10 cellular contexts compared by ENCODE assay signal in the genomic region with DNA sequence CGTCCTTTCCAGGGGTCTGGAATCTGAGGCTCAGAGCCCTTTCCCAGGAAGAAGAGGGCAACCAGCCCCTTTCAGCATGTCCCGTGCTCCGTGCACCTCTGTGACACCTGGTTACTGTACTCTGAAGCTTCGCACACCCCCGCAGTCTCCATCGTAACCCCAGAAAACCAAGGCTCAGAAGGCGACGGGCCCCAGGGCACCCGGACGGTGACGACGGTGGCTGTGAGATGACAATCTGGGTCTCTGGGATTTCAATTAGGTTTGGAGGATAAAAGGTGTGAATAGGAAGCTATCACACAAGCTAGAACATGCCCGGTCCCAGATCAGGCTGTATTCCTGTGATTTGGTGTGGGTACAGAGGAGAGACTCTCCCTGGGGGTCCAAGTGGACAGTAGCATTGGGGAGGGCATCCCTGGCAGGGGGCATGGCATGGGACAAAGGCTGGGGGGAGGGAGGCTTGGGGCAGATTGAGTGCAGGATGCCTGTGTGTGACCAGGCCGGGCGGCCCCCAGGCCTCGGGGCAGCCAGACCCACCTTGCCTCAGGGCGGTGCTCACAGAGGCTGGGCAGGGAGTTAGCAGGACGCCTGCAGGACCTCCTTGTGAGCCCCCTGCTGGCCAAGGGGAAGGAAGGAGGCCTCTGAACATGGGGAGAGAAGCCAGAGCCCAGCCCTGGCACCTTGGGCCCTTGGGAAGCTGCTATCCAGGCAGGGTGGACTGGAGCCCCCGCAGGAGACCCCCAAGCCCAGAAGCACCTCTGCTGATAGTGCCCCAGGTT. TPM values are rescaled to one million over a fixed set of nuclear protein-coding genes. Genes with fewer than 3 reads are reported as not detected.
DNase-seq lines count a peak whose midpoint lies in the region; ATAC-seq and TF ChIP-seq lines count a peak whose summit lies in the region.
"Had no signal": no experiment of that assay in that cellular context is flagged by ENCODE, and none has a peak within 500 bp of the region (broad histone marks: within the 10 kb centered on the region; RNA-seq: fewer than 3 reads in every experiment).

No MANE protein-coding gene starts in this region.

- no peak overlapping the region for H3K4me2 ChIP-seq in OCI-LY3 (ENCODE audit: low read length)

- intact Hi-C loops in heart right ventricle (cut with DNase I) (loop anchor here in 1 of 10 donors (10.0 kb wide), 1 partner anchor 172 kb away; no protein-coding TSS in a partner anchor), left ventricle myocardium superior (cut with micrococcal nuclease) (no loop called here)

- H3K4me1 ChIP-seq in heart right ventricle (peaks cover 0 to 10% (median 0%) of the 10 kb centered on the region in 9 donors), OCI-LY3 (ENCODE audit: low read length) (no peaks in the 10 kb centered on the region)

- no peak overlapping the region for H3K4me3 Mint-ChIP-seq in type B pancreatic cell

- H3K4me3 ChIP-seq in heart right ventricle: no peak overlapping the region
- H3K4me3 ChIP-seq in OCI-LY3 (ENCODE audit: low read length): no peak overlapping the region

- peaks cover 50% of the 10 kb centered on the region for H3K27me3 Mint-ChIP-seq in type B pancreatic cell

- peaks cover 0 to 86% (median 53%) of the 10 kb centered on the region in 7 donors for H3K27me3 ChIP-seq in heart right ventricle
- peaks cover 8% of the 10 kb centered on the region for H3K27me3 ChIP-seq in OCI-LY3 (ENCODE audit: low read depth, low read length)

- H3K9ac ChIP-seq in OCI-LY3 (ENCODE audit: low read length): no peak overlapping the region

- H3K36me3 Mint-ChIP-seq in type B pancreatic cell: no peaks in the 10 kb centered on the region

- H3K4me1 Mint-ChIP-seq in type B pancreatic cell (ENCODE audit: unreplicated experiment): peaks cover 7% of the 10 kb centered on the region

- 56 to 61% methylated on average over 19 of the region's 19 CpGs for WGBS in heart right ventricle, 2 donors

- ATAC-seq in heart right ventricle (no peak), left ventricle myocardium superior (no peak), GM21737 (IDR thresholded peaks at IDR 0.05; ENCODE audit: unreplicated experiment) (no peak)

- no peaks in the 10 kb centered on the region for H4K20me1 ChIP-seq in OCI-LY3 (ENCODE audit: insufficient read depth, low read length)

- H3K9me3 ChIP-seq in heart right ventricle (peaks cover 0 to 13% (median 6%) of the 10 kb centered on the region in 11 donors), OCI-LY3 (ENCODE audit: insufficient read depth, low read length) (no peaks in the 10 kb centered on the region)

- no peak overlapping the region for H3K27ac Mint-ChIP-seq in type B pancreatic cell

- H3K9me3 Mint-ChIP-seq in type B pancreatic cell: no peaks in the 10 kb centered on the region

- H3K36me3 ChIP-seq in heart right ventricle (no peaks in the 10 kb centered on the region), OCI-LY3 (replicated peaks; ENCODE audit: low read depth, low read length) (no peaks in the 10 kb centered on the region)

- H3K27ac ChIP-seq in heart right ventricle: no peak overlapping the region
- H3K27ac ChIP-seq in OCI-LY3 (ENCODE audit: low read length): no peak overlapping the region

- TF ChIP-seq CTCF in heart right ventricle (IDR thresholded peaks at IDR 0.05) (peak in 5 of 9 donors; percentile 7 to 35 (median 25)), OCI-LY3 (IDR thresholded peaks at IDR 0.05; ENCODE audit: low read depth, low read length) (peak; percentile 25), type B pancreatic cell (conservative IDR thresholded peaks at IDR 0.05) (peak; percentile 55)

- H3K79me2 ChIP-seq in OCI-LY3 (ENCODE audit: low read length): no peaks in the 10 kb centered on the region

- DNase-seq in heart right ventricle (no peak), left ventricle myocardium superior (no peak), dermis blood vessel endothelial cell (peak; percentile 30), type B pancreatic cell (ENCODE audit: extremely low spot score, unreplicated experiment) (no peak), OCI-M2 (lab: John Stamatoyannopoulos, UW; ENCODE audit: unreplicated experiment) (no peak), GF-D8 (lab: John Stamatoyannopoulos, UW) (no peak)
- DNase-seq: GDM1, NCI-H1105 had no signal

- H2AFZ ChIP-seq in OCI-LY3 (ENCODE audit: low read depth, low read length): no peak overlapping the region

RNA-seq across cellular contexts. Expression of gene PSMG3, which starts 23.4 kb away (rescaled TPM):
- 10 to 100 TPM in 8 of 10 donors, 1 to 10 TPM in 2; 7.3 to 14.1 (median 11.1) TPM for total RNA-seq in heart right ventricle
- 10 to 100 TPM; 44.6 to 45.7 TPM for polyA plus RNA-seq in heart right ventricle
- total RNA-seq in left ventricle myocardium superior: 11.8 TPM
- 12.6 and 20.1 TPM in 2 replicates for total RNA-seq in dermis blood vessel endothelial cell
- total RNA-seq in type B pancreatic cell (ENCODE audit: low replicate concordance): 27.0 and 35.2 TPM in 2 replicates

RNA-seq across cellular contexts. Expression of gene TMEM184A, which starts 37.3 kb away (rescaled TPM):
- total RNA-seq in heart right ventricle: under 1 TPM; 0.09 to 0.85 (median 0.51) TPM
- 1 to 10 TPM in 1 of 2 donors, under 1 TPM in 1; 0.45 to 1.2 TPM for polyA plus RNA-seq in heart right ventricle
- 0.22 TPM for total RNA-seq in left ventricle myocardium superior
- total RNA-seq in dermis blood vessel endothelial cell: under 0.01 and 0.05 TPM in 2 replicates
- total RNA-seq in type B pancreatic cell (ENCODE audit: low replicate concordance): 6.6 and 7.6 TPM in 2 replicates
